ENCODE assay signal across 10 cellular contexts in genomic region chr3:126530171-126531050, GRCh38. TPM values are rescaled to one million over a fixed set of nuclear protein-coding genes. Genes with fewer than 3 reads are reported as not detected.
DNase-seq lines count a peak whose midpoint lies in the region; ATAC-seq and TF ChIP-seq lines count a peak whose summit lies in the region.
"Had no signal": no experiment of that assay in that cellular context is flagged by ENCODE, and none has a peak within 500 bp of the region (broad histone marks: within the 10 kb centered on the region; RNA-seq: fewer than 3 reads in every experiment).

No MANE protein-coding gene starts in this region.

- in situ Hi-C loops in brain microvascular endothelial cell (cut with HindIII; ENCODE audit: low pct_ligation_motif_present, low sequenced_read_pairs), result no loop called here

- ATAC-seq in mucosa of descending colon, result peak; percentile 23

- no peaks in the 10 kb centered on the region for H3K9me3 ChIP-seq in mucosa of descending colon

- peaks cover 15 to 16% of the 10 kb centered on the region in 2 donors for H3K36me3 Mint-ChIP-seq in CD14-positive monocyte

- DNase-seq in CD14-positive monocyte (ENCODE audit: low spot score) (peak; percentile 66), HL-60 (ENCODE audit: low read depth in 1 of 2, low spot score in 1 of 2) (peak; percentile 95 to 99), brain microvascular endothelial cell (no peak), mucosa of descending colon (peak in 2 of 3 donors; percentile 25 to 60), activated gamma-delta T cell treated with Interleukin-2 at 50 U/mL for 16 hours (no peak), NCI-H1694 treated with DMSO at 0.1 percent for 48 hours (lab: John Stamatoyannopoulos, UW) (no peak), RPMI8226 (no peak)
- DNase-seq in activated CD8-positive, alpha-beta memory T cell treated with anti-CD3 and anti-CD28 coated beads, Interleukin-2, amount 50 U/mL, for 4 hours, result no peak

- H3K27ac ChIP-seq in HL-60 (replicated peaks) (peak overlapping the region; percentile 93), brain microvascular endothelial cell (no peak overlapping the region)
- H3K27ac ChIP-seq: parathyroid adenoma had no signal

- no peak for TF ChIP-seq CTCF in CD14-positive monocyte (IDR thresholded peaks at IDR 0.05)
- TF ChIP-seq CTCF in HL-60 (IDR thresholded peaks at IDR 0.05; ENCODE audit: insufficient read depth, low read length), result no peak
- peak; percentile 13 for TF ChIP-seq CTCF in brain microvascular endothelial cell (IDR thresholded peaks at IDR 0.05; ENCODE audit: low read depth, low read length, missing control alignments)
- no peak for TF ChIP-seq CTCF in mucosa of descending colon (IDR thresholded peaks at IDR 0.05)

- H3K27ac Mint-ChIP-seq in CD14-positive monocyte, result peak overlapping the region; percentile 88 to 96 (median 94)

- H3K4me3 Mint-ChIP-seq in CD14-positive monocyte, result peak overlapping the region; percentile 58 to 86

- H3K4me1 Mint-ChIP-seq in CD14-positive monocyte, result peaks cover 72% of the 10 kb centered on the region

- no peaks in the 10 kb centered on the region for H3K27me3 ChIP-seq in HL-60 (ENCODE audit: insufficient read depth, poor library complexity, severe bottlenecking)
- H3K27me3 ChIP-seq in brain microvascular endothelial cell (replicated peaks), result peaks cover 11% of the 10 kb centered on the region

- H3K36me3 ChIP-seq in brain microvascular endothelial cell (replicated peaks), result no peaks in the 10 kb centered on the region
- no peaks in the 10 kb centered on the region for H3K36me3 ChIP-seq in mucosa of descending colon (ENCODE audit: low read depth)

- H3K4me1 ChIP-seq in mucosa of descending colon (ENCODE audit: low read depth), result no peaks in the 10 kb centered on the region
- H3K4me1 ChIP-seq: parathyroid adenoma had no signal

- no peaks in the 10 kb centered on the region for H3K27me3 Mint-ChIP-seq in CD14-positive monocyte (ENCODE audit: low read depth in 3 of 3)

- H3K4me3 ChIP-seq in HL-60 (replicated peaks; ENCODE audit: insufficient read depth, low read length), result no peak overlapping the region
- H3K4me3 ChIP-seq in brain microvascular endothelial cell (ENCODE audit: low read depth, low read length), result no peak overlapping the region
- H3K4me3 ChIP-seq in mucosa of descending colon, result no peak overlapping the region

- intact Hi-C loops in CD14-positive monocyte (cut with micrococcal nuclease) (loop anchor here in 1 of 2 donors (5.0 kb wide), 1 partner anchor 452 kb away; the partner anchor contains the start of gene PLXNA1), mucosa of descending colon (cut with DNase I, micrococcal nuclease) (no loop called here)

- peaks cover 0 to 4% (median 0%) of the 10 kb centered on the region in 7 donors for H3K9me3 Mint-ChIP-seq in CD14-positive monocyte

RNA-seq across cellular contexts. Expression of gene CHST13, which starts 6.5 kb away (rescaled TPM):
- polyA plus RNA-seq in CD14-positive monocyte, result 10 to 100 TPM; 39.2 to 41.8 TPM
- total RNA-seq in mucosa of descending colon, result 1 to 10 TPM in 1 of 3 donors, under 1 TPM in 2; 0.27 to 5.7 (median 0.98) TPM
- total RNA-seq: MCF 10A had no signal

RNA-seq across cellular contexts. Expression of gene UROC1, which starts 12.8 kb away (rescaled TPM):
- not detected for polyA plus RNA-seq in CD14-positive monocyte
- total RNA-seq in mucosa of descending colon, result not detected
- total RNA-seq: MCF 10A had no signal

RNA-seq across cellular contexts. Expression of gene C3orf22, which starts 28.3 kb away (rescaled TPM):
- polyA plus RNA-seq in CD14-positive monocyte, result not detected
- not detected for total RNA-seq in mucosa of descending colon
- total RNA-seq: MCF 10A had no signal

RNA-seq across cellular contexts. Expression of gene ZXDC, which starts 54.7 kb away (rescaled TPM):
- polyA plus RNA-seq in CD14-positive monocyte, result 1 to 10 TPM; 6.3 to 9.7 TPM
- total RNA-seq in mucosa of descending colon, result 10 to 100 TPM; 28.7 to 39.4 (median 37.7) TPM

Comparison
In these comparisons a context has a peak if more than half of its experiments do, and no peak if none do; other contexts are left out.
1. DNase-seq: peak in CD14-positive monocyte (single experiment), HL-60 (2 of 2) and mucosa of descending colon (2 of 3); none in brain microvascular endothelial cell (single experiment), activated CD8-positive, alpha-beta memory T cell treated with anti-CD3 and anti-CD28 coated beads, Interleukin-2, amount 50 U/mL, for 4 hours (single experiment), activated gamma-delta T cell treated with Interleukin-2 at 50 U/mL for 16 hours (single experiment), NCI-H1694 treated with DMSO at 0.1 percent for 48 hours (single experiment) and RPMI8226 (single experiment).